ENCODE assay signal across 1 cellular context in the genomic region with DNA sequence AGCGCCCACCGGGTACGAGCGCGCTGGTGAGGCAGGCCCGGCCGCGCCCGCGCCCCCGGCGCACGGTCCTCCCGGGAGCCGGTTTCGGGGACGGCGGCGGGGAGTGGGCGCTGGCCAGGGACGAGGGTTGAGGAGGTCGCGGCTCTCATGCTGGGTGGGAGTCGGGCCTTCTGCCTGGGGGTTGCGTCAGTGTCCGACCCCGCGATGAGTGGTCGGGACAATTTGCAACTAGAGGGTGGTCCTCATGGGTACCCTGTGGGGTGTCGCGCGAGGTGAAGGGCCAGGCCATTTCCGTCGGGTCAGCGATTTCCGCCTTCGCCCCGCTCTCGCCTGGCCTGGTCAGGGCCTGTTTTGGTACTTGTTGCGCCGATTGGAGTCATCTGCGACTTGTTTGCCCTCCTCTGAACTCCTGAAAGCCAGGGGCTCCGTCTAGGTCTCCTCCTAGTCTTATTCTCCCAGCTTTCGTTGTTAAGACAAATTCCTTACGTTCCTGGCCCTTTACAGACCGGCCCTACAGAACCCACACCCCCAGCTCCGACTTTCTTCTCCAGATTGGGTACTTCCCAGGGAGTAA.
TF ChIP-seq lines count a peak whose summit lies in the region.

No MANE protein-coding gene starts in this region.

TF ChIP-seq in endothelial cell of umbilical vein, 7 proteins besides CTCF, POLR2A, EP300 and RAD21:
- TF ChIP-seq POLR2AphosphoS5 (IDR thresholded peaks at IDR 0.05; ENCODE audit: insufficient read depth, low read depth, low read length) (no peak), EZH2 (IDR thresholded peaks at IDR 0.05; ENCODE audit: borderline replicate concordance, low read depth, low read length, severe bottlenecking) (no peak), GATA2 (IDR thresholded peaks at IDR 0.05; ENCODE audit: insufficient read depth, insufficient read length, low read depth, low read length) (no peak), FOS (IDR thresholded peaks at IDR 0.05; ENCODE audit: borderline replicate concordance, insufficient read depth, low read length) (no peak), JUN (IDR thresholded peaks at IDR 0.05; ENCODE audit: borderline replicate concordance, insufficient read depth, insufficient read length, low read depth) (no peak), MYC (IDR thresholded peaks at IDR 0.05; ENCODE audit: low read depth, low read length) (no peak)
- TF ChIP-seq, protein P1, sequence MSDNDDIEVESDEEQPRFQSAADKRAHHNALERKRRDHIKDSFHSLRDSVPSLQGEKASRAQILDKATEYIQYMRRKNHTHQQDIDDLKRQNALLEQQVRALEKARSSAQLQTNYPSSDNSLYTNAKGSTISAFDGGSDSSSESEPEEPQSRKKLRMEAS (IDR thresholded peaks at IDR 0.05; ENCODE audit: insufficient read depth, insufficient read length) = no peak
